In genomic region chr1:26839339-26839722, GRCh38 we compare ENCODE assay signal across 8 cellular contexts. TPM values are rescaled to one million over a fixed set of nuclear protein-coding genes. Genes with fewer than 3 reads are reported as not detected.
DNase-seq lines count a peak whose midpoint lies in the region; TF ChIP-seq lines count a peak whose summit lies in the region.
"Had no signal": no experiment of that assay in that cellular context is flagged by ENCODE, and none has a peak within 500 bp of the region (broad histone marks: within the 10 kb centered on the region; RNA-seq: fewer than 3 reads in every experiment).

No MANE protein-coding gene starts in this region.

- H3K27me3 ChIP-seq in OCI-LY1 (ENCODE audit: insufficient read depth, low read length) (no peaks in the 10 kb centered on the region), neural progenitor cell (no peaks in the 10 kb centered on the region), ovary (no peaks in the 10 kb centered on the region)
- H3K27me3 ChIP-seq: upper lobe of right lung had no signal

- peak overlapping the region; percentile 70 for H3K27ac Mint-ChIP-seq in activated CD4-positive, alpha-beta T cell treated with anti-CD3 and anti-CD28 coated beads, Interleukin-2, amount 10 ng/mL, durations not matched to agents 24 days and 14 days
- peak overlapping the region; percentile 34 for H3K27ac Mint-ChIP-seq in neural progenitor cell

- WGBS in ovary, 3 donors = 81 to 95% (median 90%) methylated on average over 1 of the region's 1 CpG

- H3K9ac ChIP-seq in OCI-LY1 (ENCODE audit: low read length) = no peak overlapping the region
- no peak overlapping the region for H3K9ac ChIP-seq in neural progenitor cell

- H3K27me3 Mint-ChIP-seq in activated CD4-positive, alpha-beta T cell treated with anti-CD3 and anti-CD28 coated beads, Interleukin-2, amount 10 ng/mL, durations not matched to agents 24 days and 14 days = no peaks in the 10 kb centered on the region
- H3K27me3 Mint-ChIP-seq in neural progenitor cell (ENCODE audit: insufficient read depth, low read depth) = no peaks in the 10 kb centered on the region

- no peak overlapping the region for H2AFZ ChIP-seq in OCI-LY1 (ENCODE audit: low read length)
- no peak overlapping the region for H2AFZ ChIP-seq in neural progenitor cell (replicated peaks)

- TF ChIP-seq POLR2A in ovary (IDR thresholded peaks at IDR 0.05) = no peak

- no peaks in the 10 kb centered on the region for H3K79me2 ChIP-seq in OCI-LY1 (ENCODE audit: insufficient read depth, low read length)
- no peaks in the 10 kb centered on the region for H3K79me2 ChIP-seq in neural progenitor cell (ENCODE audit: low read depth)

- H4K20me1 ChIP-seq in OCI-LY1 (ENCODE audit: insufficient read depth, low read length) (no peaks in the 10 kb centered on the region), neural progenitor cell (ENCODE audit: low read depth) (no peaks in the 10 kb centered on the region)

- no peak for TF ChIP-seq EP300 in ovary (IDR thresholded peaks at IDR 0.05)

- H3K4me3 Mint-ChIP-seq in activated CD4-positive, alpha-beta T cell treated with anti-CD3 and anti-CD28 coated beads, Interleukin-2, amount 10 ng/mL, durations not matched to agents 24 days and 14 days = no peak overlapping the region
- H3K4me3 Mint-ChIP-seq in neural progenitor cell = peak overlapping the region; percentile 50

- no peaks in the 10 kb centered on the region for H3K9me3 Mint-ChIP-seq in activated CD4-positive, alpha-beta T cell treated with anti-CD3 and anti-CD28 coated beads, Interleukin-2, amount 10 ng/mL, durations not matched to agents 24 days and 14 days
- no peaks in the 10 kb centered on the region for H3K9me3 Mint-ChIP-seq in neural progenitor cell

- H3F3A ChIP-seq in OCI-LY1 (ENCODE audit: insufficient read depth, low read length) (no peaks in the 10 kb centered on the region), neural progenitor cell (ENCODE audit: low read depth) (no peaks in the 10 kb centered on the region)

- no peak overlapping the region for H3K4me3 ChIP-seq in OCI-LY1 (ENCODE audit: low read depth, low read length, poor library complexity, severe bottlenecking)
- no peak overlapping the region for H3K4me3 ChIP-seq in neural progenitor cell
- no peak overlapping the region for H3K4me3 ChIP-seq in ovary
- H3K4me3 ChIP-seq: upper lobe of right lung had no signal

- peaks cover 65% of the 10 kb centered on the region for H3K36me3 Mint-ChIP-seq in activated CD4-positive, alpha-beta T cell treated with anti-CD3 and anti-CD28 coated beads, Interleukin-2, amount 10 ng/mL, durations not matched to agents 24 days and 14 days (ENCODE audit: low read depth)
- H3K36me3 Mint-ChIP-seq in neural progenitor cell = peaks cover 20% of the 10 kb centered on the region

- H3K4me1 Mint-ChIP-seq in activated CD4-positive, alpha-beta T cell treated with anti-CD3 and anti-CD28 coated beads, Interleukin-2, amount 10 ng/mL, durations not matched to agents 24 days and 14 days = peaks cover 21% of the 10 kb centered on the region
- H3K4me1 Mint-ChIP-seq in neural progenitor cell = peaks cover 3% of the 10 kb centered on the region

- H3K4me1 ChIP-seq in OCI-LY1 (ENCODE audit: insufficient read depth, low read length, severe bottlenecking) (peaks cover 12% of the 10 kb centered on the region), neural progenitor cell (no peaks in the 10 kb centered on the region), ovary (ENCODE audit: insufficient read depth) (no peaks in the 10 kb centered on the region)
- H3K4me1 ChIP-seq: upper lobe of right lung had no signal

- DNase-seq in activated CD4-positive, alpha-beta T cell treated with anti-CD3 and anti-CD28 coated beads, Interleukin-2, amount 10 ng/mL, durations not matched to agents 24 days and 14 days = no peak
- no peak for DNase-seq in activated CD4-positive, alpha-beta T cell treated with anti-CD3 and anti-CD28 coated beads, Interleukin-2, amount 50 U/mL, for 1 hour
- DNase-seq in neural progenitor cell (ENCODE audit: low spot score) (no peak), ovary (no peak), SKM-1 treated with dmso at 0.1 percent for 144 hours (lab: John Stamatoyannopoulos, UW; ENCODE audit: unreplicated experiment) (no peak)
- DNase-seq: NCI-H748 treated with DMSO at 0.1 percent for 48 hours, upper lobe of right lung had no signal

- TF ChIP-seq CTCF in OCI-LY1 (IDR thresholded peaks at IDR 0.05; ENCODE audit: low read length) (no peak), neural progenitor cell (IDR thresholded peaks at IDR 0.05) (no peak), ovary (IDR thresholded peaks at IDR 0.05) (no peak)

- H3K9me2 ChIP-seq in OCI-LY1 (ENCODE audit: low read depth, low read length) = no peaks in the 10 kb centered on the region

- intact Hi-C loops in activated CD4-positive, alpha-beta T cell treated with anti-CD3 and anti-CD28 coated beads, Interleukin-2, amount 10 ng/mL, durations not matched to agents 24 days and 14 days (cut with micrococcal nuclease) = no loop called here
- intact Hi-C loops in ovary (cut with DNase I) = no loop called here

- peaks cover 18% of the 10 kb centered on the region; the same call in 1 of the 2 replicates for H3K36me3 ChIP-seq in OCI-LY1 (ENCODE audit: insufficient read depth, low read length)
- H3K36me3 ChIP-seq in neural progenitor cell = no peaks in the 10 kb centered on the region
- H3K36me3 ChIP-seq in ovary = no peaks in the 10 kb centered on the region

- no peak overlapping the region for H3K4me2 ChIP-seq in OCI-LY1 (ENCODE audit: low read length)
- H3K4me2 ChIP-seq in neural progenitor cell = no peak overlapping the region

- H3K27ac ChIP-seq in OCI-LY1 (ENCODE audit: low read depth, low read length, poor library complexity, severe bottlenecking) = peak overlapping the region; percentile 78
- H3K27ac ChIP-seq in neural progenitor cell = no peak overlapping the region
- H3K27ac ChIP-seq in ovary = no peak overlapping the region
- H3K27ac ChIP-seq: upper lobe of right lung had no signal

- H3K9me3 ChIP-seq in OCI-LY1 (ENCODE audit: low read length) (no peaks in the 10 kb centered on the region), neural progenitor cell (ENCODE audit: low read depth) (no peaks in the 10 kb centered on the region), ovary (no peaks in the 10 kb centered on the region)
- H3K9me3 ChIP-seq: upper lobe of right lung had no signal

RNA-seq across cellular contexts. Expression of gene ZDHHC18, which starts 12.8 kb away (rescaled TPM):
- total RNA-seq in activated CD4-positive, alpha-beta T cell treated with anti-CD3 and anti-CD28 coated beads, Interleukin-2, amount 10 ng/mL, durations not matched to agents 24 days and 14 days = 75.9 and 77.3 TPM in 2 replicates
- 30.4 and 52.2 TPM in 2 replicates for total RNA-seq in neural progenitor cell (ENCODE audit: low replicate concordance)
- 10 to 100 TPM; 10.7 to 15.8 (median 12.3) TPM for total RNA-seq in ovary
- 10 to 100 TPM in 1 of 2 donors, 1 to 10 TPM in 1; 9.5 to 12.9 TPM for polyA plus RNA-seq in ovary

RNA-seq across cellular contexts. Expression of gene SFN, which starts 23.6 kb away (rescaled TPM):
- 0.24 and 0.47 TPM in 2 replicates for total RNA-seq in activated CD4-positive, alpha-beta T cell treated with anti-CD3 and anti-CD28 coated beads, Interleukin-2, amount 10 ng/mL, durations not matched to agents 24 days and 14 days
- total RNA-seq in neural progenitor cell (ENCODE audit: low replicate concordance) (0.21 and 0.99 TPM in 2 replicates), ovary (under 1 TPM in 5 of 7 donors, not detected in 2; 0.35 to 0.80 (median 0.37) TPM)
- under 1 TPM in 1 of 2 donors, not detected in 1; 0.17 TPM for polyA plus RNA-seq in ovary

RNA-seq across cellular contexts. Expression of gene GPN2, which starts 50.8 kb away (rescaled TPM):
- total RNA-seq in activated CD4-positive, alpha-beta T cell treated with anti-CD3 and anti-CD28 coated beads, Interleukin-2, amount 10 ng/mL, durations not matched to agents 24 days and 14 days = 41.8 and 47.1 TPM in 2 replicates
- 6.8 and 10.9 TPM in 2 replicates for total RNA-seq in neural progenitor cell (ENCODE audit: low replicate concordance)
- total RNA-seq in ovary = 10 to 100 TPM in 5 of 7 donors, 1 to 10 TPM in 2; 6.9 to 27.8 (median 20.4) TPM
- polyA plus RNA-seq in ovary = 10 to 100 TPM; 14.6 to 20.9 TPM

RNA-seq across cellular contexts. Expression of gene PIGV, which starts 51.6 kb away (rescaled TPM):
- 15.2 and 16.0 TPM in 2 replicates for total RNA-seq in activated CD4-positive, alpha-beta T cell treated with anti-CD3 and anti-CD28 coated beads, Interleukin-2, amount 10 ng/mL, durations not matched to agents 24 days and 14 days
- 19.4 and 19.7 TPM in 2 replicates for total RNA-seq in neural progenitor cell (ENCODE audit: low replicate concordance)
- 10 to 100 TPM in 5 of 7 donors, 1 to 10 TPM in 2; 9.2 to 15.4 (median 10.5) TPM for total RNA-seq in ovary
- 10 to 100 TPM; 12.4 to 13.3 TPM for polyA plus RNA-seq in ovary
